ENCODE assay signal across 8 cellular contexts in the genomic region with DNA sequence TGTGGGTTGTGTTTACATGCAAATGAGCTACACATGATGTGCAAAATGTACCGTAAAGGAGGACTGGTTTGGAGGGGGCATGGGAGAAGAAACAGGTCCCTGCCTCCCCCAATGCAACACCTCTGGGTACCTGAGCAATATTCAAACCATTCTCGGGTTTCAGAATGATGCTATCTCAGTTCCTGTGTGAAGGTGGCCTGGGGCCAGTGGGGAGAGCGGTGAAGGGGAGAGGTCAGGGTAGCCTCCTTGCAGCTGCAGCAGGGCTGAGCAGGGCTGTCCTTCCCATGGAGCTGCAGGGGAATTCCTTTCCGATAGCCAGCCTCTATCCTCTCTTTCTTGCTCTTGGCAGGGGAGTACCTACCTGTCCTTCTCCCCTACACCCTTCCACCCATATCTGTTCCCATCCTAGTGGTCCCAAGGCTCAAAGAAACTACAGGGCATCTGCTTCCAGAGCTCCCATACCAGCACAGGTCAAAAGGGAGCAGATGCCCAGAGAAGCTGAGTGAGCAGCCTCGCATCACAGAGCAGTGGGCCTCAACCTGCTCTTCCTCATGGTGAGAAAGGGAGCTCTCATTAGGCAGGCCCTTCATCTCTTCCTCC. TPM values are rescaled to one million over a fixed set of nuclear protein-coding genes. Genes with fewer than 3 reads are reported as not detected.
DNase-seq lines count a peak whose midpoint lies in the region; ATAC-seq, FAIRE-seq and TF ChIP-seq lines count a peak whose summit lies in the region.

No MANE protein-coding gene starts in this region.

- H3K4me2 ChIP-seq in OCI-LY3 (ENCODE audit: low read length) = peak overlapping the region; percentile 96

- TF ChIP-seq CTCF in OCI-LY3 (IDR thresholded peaks at IDR 0.05; ENCODE audit: low read depth, low read length) = no peak

- peaks cover 94 to 96% of the 10 kb centered on the region in 2 donors for H3K4me1 Mint-ChIP-seq in immature natural killer cell

- H3K27ac Mint-ChIP-seq in immature natural killer cell = peak overlapping the region; percentile 92 to 97 (median 93)

- in situ Hi-C loops in HAP-1 (cut with MboI; ENCODE audit: low sequenced_read_pairs) = no loop called here

- no peaks in the 10 kb centered on the region for H3K9me3 Mint-ChIP-seq in immature natural killer cell

- H3K27ac ChIP-seq in OCI-LY3 (ENCODE audit: low read length) (peak overlapping the region; percentile 83), small intestine (ENCODE audit: low read depth in 1 of 2, low read length in 1 of 2) (peak overlapping the region in 1 of 2 donors; percentile 75)

- H2AFZ ChIP-seq in OCI-LY3 (ENCODE audit: low read depth, low read length) = no peak overlapping the region

- peaks cover 65% of the 10 kb centered on the region for H4K20me1 ChIP-seq in OCI-LY3 (ENCODE audit: insufficient read depth, low read length)

- H3K4me1 ChIP-seq in OCI-LY3 (ENCODE audit: low read length) = peaks cover 73% of the 10 kb centered on the region
- no peaks in the 10 kb centered on the region for H3K4me1 ChIP-seq in HAP-1
- peaks cover 15 to 43% of the 10 kb centered on the region in 2 donors for H3K4me1 ChIP-seq in small intestine (ENCODE audit: control insufficient read depth in 2 of 2, insufficient read depth in 1 of 2, low read depth in 1 of 2, low read length in 1 of 2)

- peak overlapping the region; percentile 68 for H3K9ac ChIP-seq in OCI-LY3 (ENCODE audit: low read length)

- H3K9me3 ChIP-seq in OCI-LY3 (ENCODE audit: insufficient read depth, low read length) (no peaks in the 10 kb centered on the region), HAP-1 (no peaks in the 10 kb centered on the region), small intestine (ENCODE audit: control insufficient read depth, low read depth) (no peaks in the 10 kb centered on the region)

- H3K36me3 ChIP-seq in OCI-LY3 (replicated peaks; ENCODE audit: low read depth, low read length) = peaks cover 9% of the 10 kb centered on the region
- no peaks in the 10 kb centered on the region for H3K36me3 ChIP-seq in HAP-1 (replicated peaks)
- no peaks in the 10 kb centered on the region for H3K36me3 ChIP-seq in small intestine (ENCODE audit: control insufficient read depth in 2 of 2, insufficient read depth in 2 of 2, low read length in 2 of 2)

- peaks cover 96% of the 10 kb centered on the region for H3K79me2 ChIP-seq in OCI-LY3 (ENCODE audit: low read length)

- H3K27me3 Mint-ChIP-seq in immature natural killer cell (ENCODE audit: low read depth in 3 of 3) = peaks cover 17 to 35% (median 22%) of the 10 kb centered on the region in 3 donors

- peak overlapping the region; percentile 74 to 93 (median 86) for H3K4me3 Mint-ChIP-seq in immature natural killer cell

- DNase-seq in immature natural killer cell = peak; percentile 57 to 63 (median 63)
- DNase-seq in HAP-1 (ENCODE audit: low spot score in 2 of 2) = no peak
- no peak for DNase-seq in small intestine
- DNase-seq in dermis blood vessel endothelial cell = no peak
- DNase-seq in GOT3 (lab: John Stamatoyannopoulos, UW) = no peak

- H3K4me3 ChIP-seq in OCI-LY3 (ENCODE audit: low read length) (peak overlapping the region; percentile 68), HAP-1 (no peak overlapping the region), small intestine (ENCODE audit: low read depth in 1 of 2, low read length in 2 of 2) (no peak overlapping the region)

- FAIRE-seq in small intestine (lab: Jason Lieb, UNC) = no peak

- peak; percentile 25 for TF ChIP-seq POLR2A in GM18526 (IDR thresholded peaks at IDR 0.05; ENCODE audit: extremely low read depth, insufficient read length)

- ATAC-seq in GM21786 (IDR thresholded peaks at IDR 0.05; ENCODE audit: unreplicated experiment) = peak; percentile 52

- no peaks in the 10 kb centered on the region for H3K36me3 Mint-ChIP-seq in immature natural killer cell

- H3K27me3 ChIP-seq in OCI-LY3 (ENCODE audit: low read depth, low read length) (no peaks in the 10 kb centered on the region), HAP-1 (ENCODE audit: low read depth) (no peaks in the 10 kb centered on the region), small intestine (ENCODE audit: control insufficient read depth in 2 of 2, insufficient read depth in 2 of 2, low read length in 2 of 2) (no peaks in the 10 kb centered on the region)

- 61 to 84% (median 68%) methylated on average over 5 of the region's 5 CpGs for WGBS in small intestine, 3 donors

RNA-seq across cellular contexts. Expression of a gene that starts 11.9 kb away (rescaled TPM):
- polyA plus RNA-seq in immature natural killer cell (10 to 100 TPM in 1 of 3 donors, 1 to 10 TPM in 2; 5.0 to 22.8 (median 6.0) TPM), small intestine (10 to 100 TPM in 1 of 3 donors, 1 to 10 TPM in 2; 5.8 to 16.8 (median 9.2) TPM)
- 10.7 and 11.6 TPM in 2 replicates for total RNA-seq in dermis blood vessel endothelial cell

Comparison
In these comparisons a context has a peak if more than half of its experiments do, and no peak if none do; other contexts are left out.
1. DNase-seq: peak in immature natural killer cell (3 of 3); none in HAP-1 (0 of 2), small intestine (single experiment), dermis blood vessel endothelial cell (single experiment) and GOT3 (single experiment).